In the genomic region with DNA sequence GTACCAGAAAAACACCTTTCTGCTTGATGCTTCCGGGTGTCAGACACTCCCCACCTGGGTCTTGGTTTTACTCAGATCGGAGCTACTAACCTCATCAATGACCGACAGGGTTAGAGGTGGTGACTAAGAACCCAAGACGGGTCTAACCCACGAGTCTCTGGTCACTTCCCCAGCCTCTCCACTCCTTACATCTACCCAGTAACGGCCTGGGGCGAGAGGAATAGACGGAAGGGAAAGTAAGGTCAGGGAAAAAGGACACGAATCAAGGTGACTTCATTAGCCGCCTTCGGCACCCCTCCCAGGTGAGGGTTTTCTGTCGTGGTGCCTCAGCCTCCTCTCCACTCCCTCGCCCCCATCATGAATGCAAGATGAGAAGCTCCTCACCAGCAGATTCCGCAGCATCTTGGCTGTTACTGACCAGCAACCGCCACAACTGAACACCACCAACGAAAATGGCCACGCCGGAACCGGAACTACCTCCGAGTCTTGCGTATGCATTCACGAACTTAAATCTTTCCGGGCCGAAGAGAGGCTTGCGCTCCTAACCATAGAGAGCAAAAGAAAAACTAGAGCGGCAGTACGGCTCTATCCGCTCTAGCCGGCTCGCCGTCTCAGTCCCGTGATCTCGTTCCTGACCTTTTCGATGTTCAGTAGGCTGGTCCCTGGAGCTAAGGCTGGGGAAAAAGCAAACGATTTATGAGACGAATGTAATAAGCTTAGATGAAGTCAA, we compare ENCODE assay signal across 1 cellular context.
TF ChIP-seq lines count a peak whose summit lies in the region.

A gene with protein sequence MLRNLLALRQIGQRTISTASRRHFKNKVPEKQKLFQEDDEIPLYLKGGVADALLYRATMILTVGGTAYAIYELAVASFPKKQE (minus strand): TSS at position 469 of the 730 bp plus-strand sequence. CDS start 67 bp downstream, at position 402.

TF ChIP-seq in HepG2, 621 proteins besides CTCF, POLR2A, EP300 and RAD21 (continued from another document and continues in another):
- TF ChIP-seq, protein P1, sequence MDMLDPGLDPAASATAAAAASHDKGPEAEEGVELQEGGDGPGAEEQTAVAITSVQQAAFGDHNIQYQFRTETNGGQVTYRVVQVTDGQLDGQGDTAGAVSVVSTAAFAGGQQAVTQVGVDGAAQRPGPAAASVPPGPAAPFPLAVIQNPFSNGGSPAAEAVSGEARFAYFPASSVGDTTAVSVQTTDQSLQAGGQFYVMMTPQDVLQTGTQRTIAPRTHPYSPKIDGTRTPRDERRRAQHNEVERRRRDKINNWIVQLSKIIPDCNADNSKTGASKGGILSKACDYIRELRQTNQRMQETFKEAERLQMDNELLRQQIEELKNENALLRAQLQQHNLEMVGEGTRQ (IDR thresholded peaks at IDR 0.05; ENCODE audit: low read depth, low read length): no peak
- TF ChIP-seq, protein P1 (CRISPR knock-in tag; IDR thresholded peaks at IDR 0.05; ENCODE audit: borderline replicate concordance): no peak; the same call in 1 of the 2 replicates
- TF ChIP-seq, protein P2, sequence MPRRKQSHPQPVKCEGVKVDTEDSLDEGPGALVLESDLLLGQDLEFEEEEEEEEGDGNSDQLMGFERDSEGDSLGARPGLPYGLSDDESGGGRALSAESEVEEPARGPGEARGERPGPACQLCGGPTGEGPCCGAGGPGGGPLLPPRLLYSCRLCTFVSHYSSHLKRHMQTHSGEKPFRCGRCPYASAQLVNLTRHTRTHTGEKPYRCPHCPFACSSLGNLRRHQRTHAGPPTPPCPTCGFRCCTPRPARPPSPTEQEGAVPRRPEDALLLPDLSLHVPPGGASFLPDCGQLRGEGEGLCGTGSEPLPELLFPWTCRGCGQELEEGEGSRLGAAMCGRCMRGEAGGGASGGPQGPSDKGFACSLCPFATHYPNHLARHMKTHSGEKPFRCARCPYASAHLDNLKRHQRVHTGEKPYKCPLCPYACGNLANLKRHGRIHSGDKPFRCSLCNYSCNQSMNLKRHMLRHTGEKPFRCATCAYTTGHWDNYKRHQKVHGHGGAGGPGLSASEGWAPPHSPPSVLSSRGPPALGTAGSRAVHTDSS (CRISPR knock-in tag; conservative IDR thresholded peaks at IDR 0.05): no peak
- TF ChIP-seq POGZ (CRISPR knock-in tag; IDR thresholded peaks at IDR 0.05) (peak; percentile 99), PCBP2 (optimal IDR thresholded peaks at IDR 0.05; ENCODE audit: low read depth, low read length, poor library complexity, severe bottlenecking) (no peak), NCOA1 (CRISPR knock-in tag; IDR thresholded peaks at IDR 0.05) (no peak), ZNF749 (CRISPR knock-in tag; IDR thresholded peaks at IDR 0.05; ENCODE audit: borderline replicate concordance) (no peak), GTF3A (CRISPR knock-in tag; conservative IDR thresholded peaks at IDR 0.05) (no peak), ZNF672 (CRISPR knock-in tag; IDR thresholded peaks at IDR 0.05) (no peak), TMF1 (CRISPR knock-in tag; IDR thresholded peaks at IDR 0.05; ENCODE audit: low read depth) (no peak), ZFP36L2 (CRISPR knock-in tag; IDR thresholded peaks at IDR 0.05) (no peak), MYC (CRISPR knock-in tag; IDR thresholded peaks at IDR 0.05; ENCODE audit: borderline replicate concordance) (0 out of 2 replicates have a peak, but pooled peaks have one; percentile 61), ZNF562 (CRISPR knock-in tag; IDR thresholded peaks at IDR 0.05; ENCODE audit: borderline replicate concordance) (no peak), FOXM1 (CRISPR knock-in tag; IDR thresholded peaks at IDR 0.05) (no peak), SP140L (CRISPR knock-in tag; IDR thresholded peaks at IDR 0.05; ENCODE audit: borderline replicate concordance) (peak; percentile 56; the same call in 1 of the 2 replicates), TBL1XR1 (IDR thresholded peaks at IDR 0.05; ENCODE audit: borderline replicate concordance, low read length, partially characterized antibody) (peak; percentile 46), ZNF746 (CRISPR knock-in tag; IDR thresholded peaks at IDR 0.05) (no peak), ZNF841 (CRISPR knock-in tag; IDR thresholded peaks at IDR 0.05; ENCODE audit: borderline replicate concordance) (no peak), CBX1 (IDR thresholded peaks at IDR 0.05; ENCODE audit: low read depth) (peak; percentile 85), ZBTB1 (CRISPR knock-in tag; IDR thresholded peaks at IDR 0.05; ENCODE audit: borderline replicate concordance) (no peak), ZFYVE20 (CRISPR knock-in tag; IDR thresholded peaks at IDR 0.05; ENCODE audit: borderline replicate concordance, low read depth) (no peak), NR3C1 (CRISPR knock-in tag; IDR thresholded peaks at IDR 0.05) (no peak), ZNF432 (CRISPR knock-in tag; IDR thresholded peaks at IDR 0.05; ENCODE audit: borderline replicate concordance) (no peak), TCF7 (IDR thresholded peaks at IDR 0.05; ENCODE audit: low read depth) (no peak), ZNF101 (CRISPR knock-in tag; IDR thresholded peaks at IDR 0.05; ENCODE audit: borderline replicate concordance, low read depth) (no peak; the same call in 1 of the 2 replicates), ATF7-NPFF (CRISPR knock-in tag; IDR thresholded peaks at IDR 0.05; ENCODE audit: low read depth) (no peak), TRIM24 (CRISPR knock-in tag; IDR thresholded peaks at IDR 0.05) (no peak)
- TF ChIP-seq, protein P3, sequence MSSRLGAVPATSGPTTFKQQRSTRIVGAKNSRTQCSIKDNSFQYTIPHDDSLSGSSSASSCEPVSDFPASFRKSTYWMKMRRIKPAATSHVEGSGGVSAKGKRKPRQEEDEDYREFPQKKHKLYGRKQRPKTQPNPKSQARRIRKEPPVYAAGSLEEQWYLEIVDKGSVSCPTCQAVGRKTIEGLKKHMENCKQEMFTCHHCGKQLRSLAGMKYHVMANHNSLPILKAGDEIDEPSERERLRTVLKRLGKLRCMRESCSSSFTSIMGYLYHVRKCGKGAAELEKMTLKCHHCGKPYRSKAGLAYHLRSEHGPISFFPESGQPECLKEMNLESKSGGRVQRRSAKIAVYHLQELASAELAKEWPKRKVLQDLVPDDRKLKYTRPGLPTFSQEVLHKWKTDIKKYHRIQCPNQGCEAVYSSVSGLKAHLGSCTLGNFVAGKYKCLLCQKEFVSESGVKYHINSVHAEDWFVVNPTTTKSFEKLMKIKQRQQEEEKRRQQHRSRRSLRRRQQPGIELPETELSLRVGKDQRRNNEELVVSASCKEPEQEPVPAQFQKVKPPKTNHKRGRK (CRISPR knock-in tag; IDR thresholded peaks at IDR 0.05): no peak
- TF ChIP-seq, protein P4, sequence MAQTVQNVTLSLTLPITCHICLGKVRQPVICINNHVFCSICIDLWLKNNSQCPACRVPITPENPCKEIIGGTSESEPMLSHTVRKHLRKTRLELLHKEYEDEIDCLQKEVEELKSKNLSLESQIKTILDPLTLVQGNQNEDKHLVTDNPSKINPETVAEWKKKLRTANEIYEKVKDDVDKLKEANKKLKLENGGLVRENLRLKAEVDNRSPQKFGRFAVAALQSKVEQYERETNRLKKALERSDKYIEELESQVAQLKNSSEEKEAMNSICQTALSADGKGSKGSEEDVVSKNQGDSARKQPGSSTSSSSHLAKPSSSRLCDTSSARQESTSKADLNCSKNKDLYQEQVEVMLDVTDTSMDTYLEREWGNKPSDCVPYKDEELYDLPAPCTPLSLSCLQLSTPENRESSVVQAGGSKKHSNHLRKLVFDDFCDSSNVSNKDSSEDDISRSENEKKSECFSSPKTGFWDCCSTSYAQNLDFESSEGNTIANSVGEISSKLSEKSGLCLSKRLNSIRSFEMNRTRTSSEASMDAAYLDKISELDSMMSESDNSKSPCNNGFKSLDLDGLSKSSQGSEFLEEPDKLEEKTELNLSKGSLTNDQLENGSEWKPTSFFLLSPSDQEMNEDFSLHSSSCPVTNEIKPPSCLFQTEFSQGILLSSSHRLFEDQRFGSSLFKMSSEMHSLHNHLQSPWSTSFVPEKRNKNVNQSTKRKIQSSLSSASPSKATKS (CRISPR knock-in tag; IDR thresholded peaks at IDR 0.05): peak; percentile 44; the same call in 1 of the 2 replicates
- TF ChIP-seq, protein P5, sequence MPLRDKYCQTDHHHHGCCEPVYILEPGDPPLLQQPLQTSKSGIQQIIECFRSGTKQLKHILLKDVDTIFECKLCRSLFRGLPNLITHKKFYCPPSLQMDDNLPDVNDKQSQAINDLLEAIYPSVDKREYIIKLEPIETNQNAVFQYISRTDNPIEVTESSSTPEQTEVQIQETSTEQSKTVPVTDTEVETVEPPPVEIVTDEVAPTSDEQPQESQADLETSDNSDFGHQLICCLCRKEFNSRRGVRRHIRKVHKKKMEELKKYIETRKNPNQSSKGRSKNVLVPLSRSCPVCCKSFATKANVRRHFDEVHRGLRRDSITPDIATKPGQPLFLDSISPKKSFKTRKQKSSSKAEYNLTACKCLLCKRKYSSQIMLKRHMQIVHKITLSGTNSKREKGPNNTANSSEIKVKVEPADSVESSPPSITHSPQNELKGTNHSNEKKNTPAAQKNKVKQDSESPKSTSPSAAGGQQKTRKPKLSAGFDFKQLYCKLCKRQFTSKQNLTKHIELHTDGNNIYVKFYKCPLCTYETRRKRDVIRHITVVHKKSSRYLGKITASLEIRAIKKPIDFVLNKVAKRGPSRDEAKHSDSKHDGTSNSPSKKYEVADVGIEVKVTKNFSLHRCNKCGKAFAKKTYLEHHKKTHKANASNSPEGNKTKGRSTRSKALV (CRISPR knock-in tag; IDR thresholded peaks at IDR 0.05): no peak
- TF ChIP-seq, protein P6, sequence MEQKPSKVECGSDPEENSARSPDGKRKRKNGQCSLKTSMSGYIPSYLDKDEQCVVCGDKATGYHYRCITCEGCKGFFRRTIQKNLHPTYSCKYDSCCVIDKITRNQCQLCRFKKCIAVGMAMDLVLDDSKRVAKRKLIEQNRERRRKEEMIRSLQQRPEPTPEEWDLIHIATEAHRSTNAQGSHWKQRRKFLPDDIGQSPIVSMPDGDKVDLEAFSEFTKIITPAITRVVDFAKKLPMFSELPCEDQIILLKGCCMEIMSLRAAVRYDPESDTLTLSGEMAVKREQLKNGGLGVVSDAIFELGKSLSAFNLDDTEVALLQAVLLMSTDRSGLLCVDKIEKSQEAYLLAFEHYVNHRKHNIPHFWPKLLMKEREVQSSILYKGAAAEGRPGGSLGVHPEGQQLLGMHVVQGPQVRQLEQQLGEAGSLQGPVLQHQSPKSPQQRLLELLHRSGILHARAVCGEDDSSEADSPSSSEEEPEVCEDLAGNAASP (CRISPR knock-in tag; IDR thresholded peaks at IDR 0.05; ENCODE audit: borderline replicate concordance): no peak
- TF ChIP-seq, protein P7, sequence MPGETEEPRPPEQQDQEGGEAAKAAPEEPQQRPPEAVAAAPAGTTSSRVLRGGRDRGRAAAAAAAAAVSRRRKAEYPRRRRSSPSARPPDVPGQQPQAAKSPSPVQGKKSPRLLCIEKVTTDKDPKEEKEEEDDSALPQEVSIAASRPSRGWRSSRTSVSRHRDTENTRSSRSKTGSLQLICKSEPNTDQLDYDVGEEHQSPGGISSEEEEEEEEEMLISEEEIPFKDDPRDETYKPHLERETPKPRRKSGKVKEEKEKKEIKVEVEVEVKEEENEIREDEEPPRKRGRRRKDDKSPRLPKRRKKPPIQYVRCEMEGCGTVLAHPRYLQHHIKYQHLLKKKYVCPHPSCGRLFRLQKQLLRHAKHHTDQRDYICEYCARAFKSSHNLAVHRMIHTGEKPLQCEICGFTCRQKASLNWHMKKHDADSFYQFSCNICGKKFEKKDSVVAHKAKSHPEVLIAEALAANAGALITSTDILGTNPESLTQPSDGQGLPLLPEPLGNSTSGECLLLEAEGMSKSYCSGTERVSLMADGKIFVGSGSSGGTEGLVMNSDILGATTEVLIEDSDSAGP (CRISPR knock-in tag; IDR thresholded peaks at IDR 0.05; ENCODE audit: borderline replicate concordance): peak; percentile 86
- TF ChIP-seq, protein P8, sequence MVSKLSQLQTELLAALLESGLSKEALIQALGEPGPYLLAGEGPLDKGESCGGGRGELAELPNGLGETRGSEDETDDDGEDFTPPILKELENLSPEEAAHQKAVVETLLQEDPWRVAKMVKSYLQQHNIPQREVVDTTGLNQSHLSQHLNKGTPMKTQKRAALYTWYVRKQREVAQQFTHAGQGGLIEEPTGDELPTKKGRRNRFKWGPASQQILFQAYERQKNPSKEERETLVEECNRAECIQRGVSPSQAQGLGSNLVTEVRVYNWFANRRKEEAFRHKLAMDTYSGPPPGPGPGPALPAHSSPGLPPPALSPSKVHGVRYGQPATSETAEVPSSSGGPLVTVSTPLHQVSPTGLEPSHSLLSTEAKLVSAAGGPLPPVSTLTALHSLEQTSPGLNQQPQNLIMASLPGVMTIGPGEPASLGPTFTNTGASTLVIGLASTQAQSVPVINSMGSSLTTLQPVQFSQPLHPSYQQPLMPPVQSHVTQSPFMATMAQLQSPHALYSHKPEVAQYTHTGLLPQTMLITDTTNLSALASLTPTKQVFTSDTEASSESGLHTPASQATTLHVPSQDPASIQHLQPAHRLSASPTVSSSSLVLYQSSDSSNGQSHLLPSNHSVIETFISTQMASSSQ (IDR thresholded peaks at IDR 0.05; ENCODE audit: low read depth): peak; percentile 62; the same call in 1 of the 2 replicates
- TF ChIP-seq, protein P8 (CRISPR knock-in tag; IDR thresholded peaks at IDR 0.05; ENCODE audit: borderline replicate concordance): peak; percentile 54; the same call in 1 of the 2 replicates
- TF ChIP-seq, protein P9, sequence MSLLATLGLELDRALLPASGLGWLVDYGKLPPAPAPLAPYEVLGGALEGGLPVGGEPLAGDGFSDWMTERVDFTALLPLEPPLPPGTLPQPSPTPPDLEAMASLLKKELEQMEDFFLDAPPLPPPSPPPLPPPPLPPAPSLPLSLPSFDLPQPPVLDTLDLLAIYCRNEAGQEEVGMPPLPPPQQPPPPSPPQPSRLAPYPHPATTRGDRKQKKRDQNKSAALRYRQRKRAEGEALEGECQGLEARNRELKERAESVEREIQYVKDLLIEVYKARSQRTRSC (CRISPR knock-in tag; IDR thresholded peaks at IDR 0.05; ENCODE audit: low read depth): no peak
- TF ChIP-seq, protein P10, sequence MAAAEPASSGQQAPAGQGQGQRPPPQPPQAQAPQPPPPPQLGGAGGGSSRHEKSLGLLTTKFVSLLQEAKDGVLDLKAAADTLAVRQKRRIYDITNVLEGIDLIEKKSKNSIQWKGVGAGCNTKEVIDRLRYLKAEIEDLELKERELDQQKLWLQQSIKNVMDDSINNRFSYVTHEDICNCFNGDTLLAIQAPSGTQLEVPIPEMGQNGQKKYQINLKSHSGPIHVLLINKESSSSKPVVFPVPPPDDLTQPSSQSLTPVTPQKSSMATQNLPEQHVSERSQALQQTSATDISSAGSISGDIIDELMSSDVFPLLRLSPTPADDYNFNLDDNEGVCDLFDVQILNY (CRISPR knock-in tag; conservative IDR thresholded peaks at IDR 0.05): no peak
